ENCODE assay signal across 1 cellular context in genomic region chr14:49641697-49642129, GRCh38.
TF ChIP-seq lines count a peak whose summit lies in the region.

No MANE protein-coding gene starts in this region.

TF ChIP-seq in HepG2, 621 proteins besides CTCF, POLR2A, EP300 and RAD21 (continued from another document and continues in another):
- TF ChIP-seq ZNF354B (CRISPR knock-in tag; IDR thresholded peaks at IDR 0.05) = no peak
- TF ChIP-seq ZNF256 (CRISPR knock-in tag; conservative IDR thresholded peaks at IDR 0.05) = no peak
- TF ChIP-seq HIVEP1 (CRISPR knock-in tag; IDR thresholded peaks at IDR 0.05) = peak; percentile 83; the same call in 1 of the 2 replicates
- TF ChIP-seq THRA (CRISPR knock-in tag; IDR thresholded peaks at IDR 0.05; ENCODE audit: borderline replicate concordance) = no peak; the same call in 1 of the 2 replicates
- TF ChIP-seq PAX8 (CRISPR knock-in tag; IDR thresholded peaks at IDR 0.05; ENCODE audit: borderline replicate concordance) = no peak
- peak; percentile 81; the same call in 1 of the 2 replicates for TF ChIP-seq FOXK1 (CRISPR knock-in tag; IDR thresholded peaks at IDR 0.05; ENCODE audit: borderline replicate concordance, low read depth)
- TF ChIP-seq ZBTB14 (CRISPR knock-in tag; IDR thresholded peaks at IDR 0.05) = no peak
- TF ChIP-seq SP4 (CRISPR knock-in tag; IDR thresholded peaks at IDR 0.05) = no peak
- peak; percentile 55; the same call in 1 of the 2 replicates for TF ChIP-seq ZNF816 (CRISPR knock-in tag; IDR thresholded peaks at IDR 0.05; ENCODE audit: borderline replicate concordance)
- TF ChIP-seq ISX (CRISPR knock-in tag; conservative IDR thresholded peaks at IDR 0.05) = no peak
- peak; percentile 82 for TF ChIP-seq ZNF605 (CRISPR knock-in tag; IDR thresholded peaks at IDR 0.05)
- TF ChIP-seq MYC (CRISPR knock-in tag; IDR thresholded peaks at IDR 0.05; ENCODE audit: borderline replicate concordance) = no peak; the same call in 1 of the 2 replicates
- 0 out of 2 replicates have a peak, but pooled peaks have one; percentile 10 for TF ChIP-seq SMC3 (IDR thresholded peaks at IDR 0.05; ENCODE audit: low read length)
- no peak for TF ChIP-seq ZNF430 (CRISPR knock-in tag; IDR thresholded peaks at IDR 0.05)
- TF ChIP-seq ATF1 (CRISPR knock-in tag; IDR thresholded peaks at IDR 0.05) = no peak
- peak; percentile 98 for TF ChIP-seq HNF4A (CRISPR knock-in tag; IDR thresholded peaks at IDR 0.05)
- TF ChIP-seq JUND (CRISPR knock-in tag; IDR thresholded peaks at IDR 0.05) = peak; percentile 73
- peak; percentile 73 for TF ChIP-seq ELF3 (CRISPR knock-in tag; IDR thresholded peaks at IDR 0.05)
- TF ChIP-seq RFX3 (CRISPR knock-in tag; IDR thresholded peaks at IDR 0.05) = no peak
- no peak for TF ChIP-seq ARNT2 (CRISPR knock-in tag; IDR thresholded peaks at IDR 0.05; ENCODE audit: low read depth)
- no peak for TF ChIP-seq ZFP82 (CRISPR knock-in tag; IDR thresholded peaks at IDR 0.05; ENCODE audit: borderline replicate concordance)
- peak; percentile 60; the same call in 1 of the 2 replicates for TF ChIP-seq RARA (CRISPR knock-in tag; IDR thresholded peaks at IDR 0.05)
- TF ChIP-seq PHB2 (IDR thresholded peaks at IDR 0.05; ENCODE audit: partially characterized antibody) = no peak
- TF ChIP-seq ZNF362 (CRISPR knock-in tag; IDR thresholded peaks at IDR 0.05; ENCODE audit: borderline replicate concordance) = peak; percentile 69; the same call in 1 of the 2 replicates
- no peak for TF ChIP-seq FUBP1 (CRISPR knock-in tag; IDR thresholded peaks at IDR 0.05; ENCODE audit: borderline replicate concordance)
- peak; percentile 52; the same call in 1 of the 2 replicates for TF ChIP-seq ATF7 (IDR thresholded peaks at IDR 0.05)
- peak; percentile 89; the same call in 1 of the 2 replicates for TF ChIP-seq ATF7 (CRISPR knock-in tag; IDR thresholded peaks at IDR 0.05)
- peak; percentile 17 for TF ChIP-seq ZNF781 (CRISPR knock-in tag; IDR thresholded peaks at IDR 0.05; ENCODE audit: borderline replicate concordance, not compliant biosample characterization)
- peak; percentile 69 for TF ChIP-seq MEIS2 (CRISPR knock-in tag; IDR thresholded peaks at IDR 0.05)
- TF ChIP-seq SRY (CRISPR knock-in tag; IDR thresholded peaks at IDR 0.05) = no peak
- no peak for TF ChIP-seq CHD4 (IDR thresholded peaks at IDR 0.05; ENCODE audit: borderline replicate concordance, low read length)
- TF ChIP-seq ZFP91 (CRISPR knock-in tag; IDR thresholded peaks at IDR 0.05; ENCODE audit: borderline replicate concordance) = no peak
- TF ChIP-seq YY1 (IDR thresholded peaks at IDR 0.05; ENCODE audit: insufficient read depth, insufficient replicate concordance, low read depth, low read length) = peak; percentile 43
- TF ChIP-seq MAF1 (CRISPR knock-in tag; IDR thresholded peaks at IDR 0.05; ENCODE audit: borderline replicate concordance) = no peak
- TF ChIP-seq SSRP1 (CRISPR knock-in tag; IDR thresholded peaks at IDR 0.05) = no peak
- TF ChIP-seq SMARCE1 (IDR thresholded peaks at IDR 0.05; ENCODE audit: borderline replicate concordance) = no peak
- TF ChIP-seq CSRNP1 (CRISPR knock-in tag; IDR thresholded peaks at IDR 0.05) = 0 out of 2 replicates have a peak, but pooled peaks have one; percentile 54
- TF ChIP-seq ZBTB33 (CRISPR knock-in tag; IDR thresholded peaks at IDR 0.05) = no peak
- no peak for TF ChIP-seq ZNF10 (CRISPR knock-in tag; IDR thresholded peaks at IDR 0.05; ENCODE audit: borderline replicate concordance, low read depth)
- TF ChIP-seq KLF12 (CRISPR knock-in tag; IDR thresholded peaks at IDR 0.05; ENCODE audit: borderline replicate concordance) = no peak
- no peak for TF ChIP-seq NR3C1 (CRISPR knock-in tag; IDR thresholded peaks at IDR 0.05)
- no peak for TF ChIP-seq ZNF143 (CRISPR knock-in tag; IDR thresholded peaks at IDR 0.05)
- 0 out of 2 replicates have a peak, but pooled peaks have one; percentile 33 for TF ChIP-seq ZNF501 (CRISPR knock-in tag; IDR thresholded peaks at IDR 0.05)
- TF ChIP-seq HDAC1 (CRISPR knock-in tag; IDR thresholded peaks at IDR 0.05) = peak; percentile 91
- TF ChIP-seq RBFOX2 (IDR thresholded peaks at IDR 0.05; ENCODE audit: low read depth, low read length) = 0 out of 2 replicates have a peak, but pooled peaks have one; percentile 25
- TF ChIP-seq ZNF7 (CRISPR knock-in tag; IDR thresholded peaks at IDR 0.05) = peak; percentile 58; the same call in 1 of the 2 replicates
- TF ChIP-seq ZNF207 (IDR thresholded peaks at IDR 0.05; ENCODE audit: borderline replicate concordance) = no peak
- no peak for TF ChIP-seq NFE2 (CRISPR knock-in tag; IDR thresholded peaks at IDR 0.05)
- TF ChIP-seq ZSCAN9 (CRISPR knock-in tag; IDR thresholded peaks at IDR 0.05; ENCODE audit: borderline replicate concordance) = no peak
- TF ChIP-seq ZNF703 (CRISPR knock-in tag; IDR thresholded peaks at IDR 0.05; ENCODE audit: borderline replicate concordance) = no peak
- TF ChIP-seq PAWR (CRISPR knock-in tag; IDR thresholded peaks at IDR 0.05; ENCODE audit: borderline replicate concordance) = no peak
- no peak for TF ChIP-seq ZNF225 (CRISPR knock-in tag; IDR thresholded peaks at IDR 0.05)
- TF ChIP-seq TFDP1 (CRISPR knock-in tag; IDR thresholded peaks at IDR 0.05; ENCODE audit: borderline replicate concordance) = peak; percentile 24; the same call in 1 of the 2 replicates
- TF ChIP-seq SATB2 (CRISPR knock-in tag; IDR thresholded peaks at IDR 0.05) = no peak; the same call in 1 of the 2 replicates
- no peak for TF ChIP-seq ELF4 (CRISPR knock-in tag; IDR thresholded peaks at IDR 0.05; ENCODE audit: borderline replicate concordance)
- no peak for TF ChIP-seq PRPF4 (IDR thresholded peaks at IDR 0.05; ENCODE audit: low read depth, low read length, poor library complexity, severe bottlenecking)
- TF ChIP-seq SP140L (CRISPR knock-in tag; IDR thresholded peaks at IDR 0.05; ENCODE audit: borderline replicate concordance) = no peak
- TF ChIP-seq PHF21A (CRISPR knock-in tag; IDR thresholded peaks at IDR 0.05) = peak; percentile 94
- no peak for TF ChIP-seq MTF2 (CRISPR knock-in tag; IDR thresholded peaks at IDR 0.05; ENCODE audit: borderline replicate concordance)
- TF ChIP-seq ZBTB38 (CRISPR knock-in tag; IDR thresholded peaks at IDR 0.05) = peak; percentile 70
- no peak for TF ChIP-seq NFE2L2 (IDR thresholded peaks at IDR 0.05; ENCODE audit: low read length)
- no peak; the same call in 1 of the 2 replicates for TF ChIP-seq GABPB1 (CRISPR knock-in tag; IDR thresholded peaks at IDR 0.05)
- peak; percentile 83 for TF ChIP-seq RFXAP (CRISPR knock-in tag; IDR thresholded peaks at IDR 0.05; ENCODE audit: borderline replicate concordance)
- TF ChIP-seq CREM (IDR thresholded peaks at IDR 0.05) = peak; percentile 64
- no peak for TF ChIP-seq CREM (CRISPR knock-in tag; IDR thresholded peaks at IDR 0.05)
- TF ChIP-seq SMYD3 (CRISPR knock-in tag; IDR thresholded peaks at IDR 0.05) = no peak
- TF ChIP-seq SUZ12 (IDR thresholded peaks at IDR 0.05; ENCODE audit: low read depth, low read length) = no peak
- no peak for TF ChIP-seq SP1 (IDR thresholded peaks at IDR 0.05)
- no peak for TF ChIP-seq SP1 (CRISPR knock-in tag; IDR thresholded peaks at IDR 0.05)
- TF ChIP-seq CC2D1A (CRISPR knock-in tag; IDR thresholded peaks at IDR 0.05) = no peak
- TF ChIP-seq RCOR2 (CRISPR knock-in tag; IDR thresholded peaks at IDR 0.05) = peak; percentile 73
- no peak for TF ChIP-seq ZNF550 (CRISPR knock-in tag; IDR thresholded peaks at IDR 0.05; ENCODE audit: borderline replicate concordance)
- TF ChIP-seq KAT7 (CRISPR knock-in tag; IDR thresholded peaks at IDR 0.05; ENCODE audit: borderline replicate concordance) = no peak; the same call in 1 of the 2 replicates
- no peak for TF ChIP-seq BORCS8-MEF2B (CRISPR knock-in tag; IDR thresholded peaks at IDR 0.05)
